ENCODE assay signal across 19 cellular contexts in genomic region chr20:57783956-57784837, GRCh38.
DNase-seq lines count a peak whose midpoint lies in the region; ATAC-seq, FAIRE-seq and TF ChIP-seq lines count a peak whose summit lies in the region.
"Had no signal": no experiment of that assay in that cellular context is flagged by ENCODE, and none has a peak within 500 bp of the region (broad histone marks: within the 10 kb centered on the region; RNA-seq: fewer than 3 reads in every experiment).

No MANE protein-coding gene starts in this region.

- H3K9me3 ChIP-seq in HepG2 (ENCODE audit: low read length) (no peaks in the 10 kb centered on the region), right lobe of liver (no peaks in the 10 kb centered on the region)

- H4K8ac ChIP-seq in mesendoderm (ENCODE audit: low read depth, low read length), result no peak overlapping the region

- H3K27ac ChIP-seq in HepG2 (ENCODE audit: extremely low read length, insufficient read depth, low read length), result no peak overlapping the region
- H3K27ac ChIP-seq in right lobe of liver, result no peak overlapping the region
- H3K27ac ChIP-seq in VCaP, result peak overlapping the region; percentile 81
- H3K27ac ChIP-seq in mesendoderm (ENCODE audit: low read depth, low read length), result no peak overlapping the region

- H3K4me3 ChIP-seq in HepG2 (replicated peaks in 1 of 3; ENCODE audit: insufficient read depth in 1 of 3, low read depth in 2 of 3, low read length in 3 of 3) (no peak overlapping the region), right lobe of liver (no peak overlapping the region), mesendoderm (ENCODE audit: low read length) (no peak overlapping the region)

- H3K56ac ChIP-seq in mesendoderm (ENCODE audit: low read length), result no peak overlapping the region

- no peak overlapping the region for H2AK5ac ChIP-seq in mesendoderm (ENCODE audit: low read length)

- CTCF ChIA-PET in HepG2 (lab: Yijun Ruan, JAX; ENCODE audit: low intra/inter-chr PET ratio, low total read pairs), result no interaction called here

- H3K79me1 ChIP-seq in mesendoderm (ENCODE audit: low read length), result no peaks in the 10 kb centered on the region

- WGBS in HepG2 (ENCODE audit: low lambda C conversion rate), result 6% methylated on average over 10 of the region's 10 CpGs
- WGBS in right lobe of liver (ENCODE audit: insufficient coverage, low coverage, low lambda C conversion rate, missing lambda C conversion rate), result 53% methylated on average over 7 of the region's 10 CpGs
- WGBS in mesendoderm (ENCODE audit: extremely low coverage, insufficient coverage, low lambda C conversion rate), result no CpG with 5 or more reads among the region's 10 CpGs

- TF ChIP-seq POLR2A in HepG2 (IDR thresholded peaks at IDR 0.05; ENCODE audit: insufficient read depth in 1 of 2, low read depth in 2 of 2, low read length in 2 of 2) (no peak), right lobe of liver (IDR thresholded peaks at IDR 0.05) (no peak)

- H3K27me3 ChIP-seq in HepG2 (ENCODE audit: control insufficient read depth in 1 of 2, insufficient read depth in 2 of 2, low read length in 2 of 2), result peaks cover 2 to 12% of the 10 kb centered on the region in 2 experiments; a peak in 2 of 5 replicates
- no peaks in the 10 kb centered on the region for H3K27me3 ChIP-seq in right lobe of liver
- H3K27me3 ChIP-seq in mesendoderm (ENCODE audit: insufficient read depth, low read length, poor library complexity), result no peaks in the 10 kb centered on the region

- H2AFZ ChIP-seq in HepG2 (ENCODE audit: low read length), result no peak overlapping the region

- no peaks in the 10 kb centered on the region for H3K79me2 ChIP-seq in HepG2 (ENCODE audit: insufficient read depth, low read length)
- no peaks in the 10 kb centered on the region for H3K79me2 ChIP-seq in mesendoderm (ENCODE audit: control insufficient read depth, insufficient read depth, low read length)

- H2BK5ac ChIP-seq in mesendoderm (ENCODE audit: low read length), result no peak overlapping the region

- no peaks in the 10 kb centered on the region for H3K4me1 ChIP-seq in HepG2 (ENCODE audit: insufficient read depth, low read length)
- H3K4me1 ChIP-seq in right lobe of liver, result no peaks in the 10 kb centered on the region
- no peaks in the 10 kb centered on the region for H3K4me1 ChIP-seq in mesendoderm (ENCODE audit: control insufficient read depth, low read depth, low read length)

- ATAC-seq in HepG2 (no peak), right lobe of liver (no peak), HG02763 (IDR thresholded peaks at IDR 0.05; ENCODE audit: unreplicated experiment) (no peak)

- H3K18ac ChIP-seq in mesendoderm (ENCODE audit: low read length), result no peak overlapping the region

- H3K23ac ChIP-seq in mesendoderm (ENCODE audit: low read length), result peak overlapping the region; percentile 89

- no peak for FAIRE-seq in HepG2 (lab: Jason Lieb, UNC)
- FAIRE-seq in urothelium cell line (lab: Jason Lieb, UNC), result peak; percentile 74

- H3K4me2 ChIP-seq in HepG2 (ENCODE audit: low read depth, low read length) (no peak overlapping the region), mesendoderm (ENCODE audit: low read length) (no peak overlapping the region)

- H3K36me3 ChIP-seq in HepG2 (replicated peaks in 1 of 2; ENCODE audit: control insufficient read depth in 1 of 2, insufficient read depth in 2 of 2, low read length in 2 of 2), result no peaks in the 10 kb centered on the region
- no peaks in the 10 kb centered on the region for H3K36me3 ChIP-seq in right lobe of liver
- no peaks in the 10 kb centered on the region for H3K36me3 ChIP-seq in mesendoderm (ENCODE audit: control insufficient read depth, insufficient read depth, low read length)

- no TSS peak for BruUV-seq in HepG2 (replicated peaks; lab: Mats Ljungman, UMichigan)

- H3K9ac ChIP-seq in HepG2 (ENCODE audit: insufficient read depth, low read depth, low read length) (no peak overlapping the region), mesendoderm (ENCODE audit: low read length) (no peak overlapping the region)

- no peak overlapping the region for H2BK120ac ChIP-seq in mesendoderm (ENCODE audit: low read depth, low read length)

- TF ChIP-seq CTCF in HepG2 (CRISPR knock-in tag; IDR thresholded peaks at IDR 0.05) (no peak), right lobe of liver (IDR thresholded peaks at IDR 0.05) (no peak), VCaP (conservative IDR thresholded peaks at IDR 0.05) (no peak)

- no peaks in the 10 kb centered on the region for H4K20me1 ChIP-seq in HepG2 (ENCODE audit: insufficient read depth, low read length)

- no peak for DNase-seq in HepG2 (ENCODE audit: low spot score)
- DNase-seq in right lobe of liver, result no peak
- no peak for DNase-seq in mesendoderm
- DNase-seq in urothelium cell line (ENCODE audit: low spot score), result no peak
- no peak for DNase-seq in putamen (ENCODE audit: low spot score)
- no peak for DNase-seq in activated gamma-delta T cell (lab: John Stamatoyannopoulos, UW)
- DNase-seq: 8988T, AML-193, EL, GF-D8, KG1, NCI-H1092 treated with DMSO at 0.1 percent for 48 hours, NCI-H1436 treated with DMSO at 0.1 percent for 48 hours, NCI-H1930, NCI-H226, NCI-H524 treated with DMSO at 0.1 percent for 48 hours, SHP77 had no signal

- intact Hi-C loops in HepG2 (cut with micrococcal nuclease; ENCODE audit: unreplicated experiment), result no loop called here
- intact Hi-C loops in right lobe of liver (cut with DNase I), result no loop called here

- in situ Hi-C loops in HepG2 (cut with HindIII; ENCODE audit: extremely low pct_ligation_motif_present, low pct_unique_long_range_greater_than_20kb), result no loop called here

- TF ChIP-seq RAD21 in HepG2 (CRISPR knock-in tag; IDR thresholded peaks at IDR 0.05), result no peak

- H3K4ac ChIP-seq in mesendoderm (ENCODE audit: low read depth, low read length), result no peak overlapping the region

- TF ChIP-seq EP300 in HepG2 (IDR thresholded peaks at IDR 0.05; ENCODE audit: low read depth in 2 of 2, low read length in 2 of 2), result no peak
- TF ChIP-seq EP300 in HepG2 (CRISPR knock-in tag; IDR thresholded peaks at IDR 0.05; ENCODE audit: borderline replicate concordance), result no peak

- H4K5ac ChIP-seq in mesendoderm (ENCODE audit: low read length), result no peak overlapping the region

- POLR2A ChIA-PET in HepG2 (lab: Yijun Ruan, JAX), result no interaction called here

- H2BK15ac ChIP-seq in mesendoderm (replicated peaks; ENCODE audit: low read depth), result no peak overlapping the region

TF ChIP-seq in HepG2, 621 proteins besides CTCF, POLR2A, EP300 and RAD21:
- TF ChIP-seq IRF2 (CRISPR knock-in tag; IDR thresholded peaks at IDR 0.05) (no peak), ZNF280D (CRISPR knock-in tag; IDR thresholded peaks at IDR 0.05) (no peak), ELF3 (CRISPR knock-in tag; IDR thresholded peaks at IDR 0.05) (no peak), AGO2 (optimal IDR thresholded peaks at IDR 0.05; ENCODE audit: low read depth, low read length) (no peak), NR2F2 (IDR thresholded peaks at IDR 0.05; ENCODE audit: borderline replicate concordance, low read depth) (no peak), SRF (IDR thresholded peaks at IDR 0.05; ENCODE audit: low read depth, low read length) (no peak), ZNF639 (CRISPR knock-in tag; conservative IDR thresholded peaks at IDR 0.05) (no peak), ATF7 (IDR thresholded peaks at IDR 0.05) (peak; percentile 76), ATF7 (CRISPR knock-in tag; IDR thresholded peaks at IDR 0.05) (no peak), RORA (CRISPR knock-in tag; IDR thresholded peaks at IDR 0.05) (no peak), CREB1 (IDR thresholded peaks at IDR 0.05) (peak; percentile 77), CREB1 (CRISPR knock-in tag; IDR thresholded peaks at IDR 0.05) (no peak)
